In the genomic region with DNA sequence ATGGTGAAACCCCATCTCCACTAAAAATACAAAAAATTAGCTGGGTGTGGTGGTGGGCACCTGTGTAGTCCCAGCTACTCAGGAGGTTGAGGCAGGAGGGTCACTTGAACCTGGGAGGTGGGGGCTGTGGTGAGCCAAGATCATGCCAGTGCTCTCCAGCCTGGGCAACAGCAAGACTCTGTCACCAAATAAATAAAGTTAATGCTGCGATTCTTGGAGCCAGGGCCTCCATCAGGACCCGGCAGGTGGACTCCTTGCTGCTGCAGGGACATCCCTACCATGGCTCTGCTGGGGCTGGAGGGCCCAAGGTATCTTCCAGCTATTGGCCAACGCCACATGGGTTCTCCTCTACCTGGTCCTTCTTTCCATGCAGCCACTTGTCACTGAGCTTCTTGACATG, we compare ENCODE assay signal across 26 cellular contexts.
"Had no signal": no experiment of that assay in that cellular context is flagged by ENCODE, and none has a peak within 500 bp of the region (broad histone marks: within the 10 kb centered on the region; RNA-seq: fewer than 3 reads in every experiment).

No MANE protein-coding gene starts in this region.

- H3K4me1 ChIP-seq: parathyroid adenoma, right lobe of liver, spleen, suprapubic skin, testis, tibial artery, upper lobe of right lung, uterus had no signal

- H3K9me3 ChIP-seq: ovary, psoas muscle, right lobe of liver, spleen, suprapubic skin, testis, tibial artery, transverse colon, upper lobe of right lung, uterus had no signal

- H3K27me3 ChIP-seq: ovary, right lobe of liver, spleen, suprapubic skin, testis, tibial artery, transverse colon, upper lobe of right lung, uterus had no signal

- H3K27ac ChIP-seq: ovary, parathyroid adenoma, psoas muscle, right lobe of liver, skin epidermis, spleen, suprapubic skin, testis, tibial artery, transverse colon, upper lobe of right lung, uterus had no signal

- H3K4me3 ChIP-seq: ovary, psoas muscle, right lobe of liver, skin epidermis, smooth muscle cell, spleen, suprapubic skin, testis, tibial artery, transverse colon, upper lobe of right lung, uterus had no signal

- H3K36me3 ChIP-seq: ovary, suprapubic skin, uterus had no signal

- DNase-seq: naive thymus-derived CD8-positive, alpha-beta T cell; nephron progenitor cell; occipital lobe; ovary; psoas muscle; right cardiac atrium; right lobe of liver; spleen; stimulated activated CD4-positive, alpha-beta T cell treated with anti-CD3 and anti-CD28 coated beads, Interleukin-12 subunit alpha, Interleukin-12 subunit beta, amount 100 ng/mL, for 4 hours; stimulated activated CD4-positive, alpha-beta T cell treated with anti-CD3 and anti-CD28 coated beads, Interleukin-1b, Interleukin-23, amount 100 ng/mL, for 48 hours; stimulated activated CD4-positive, alpha-beta T cell treated with anti-CD3 and anti-CD28 coated beads, Interleukin-4, amount 100 ng/mL, for 1 hour; stimulated activated CD4-positive, alpha-beta T cell treated with anti-CD3 and anti-CD28 coated beads, Interleukin-4, amount 100 ng/mL, for 4 hours; stimulated activated CD8-positive, alpha-beta memory T cell treated with anti-CD3 and anti-CD28 coated beads, Interleukin-4, amount 100 ng/mL, for 48 hours; stimulated activated naive CD4-positive, alpha-beta T cell; stimulated activated naive CD8-positive, alpha-beta T cell treated with anti-CD3 and anti-CD28 coated beads, Interleukin-15, amount 100 ng/mL, for 72 hours; stimulated activated naive CD8-positive, alpha-beta T cell treated with anti-CD3 and anti-CD28 coated beads, Interleukin-15, Interleukin-2, amounts not matched to agents 100 U/mL and 50 U/mL, for 24 hours; substantia nigra; testis; transverse colon; upper lobe of right lung; uterus had no signal
